Comparison of ENCODE assay signal across 8 cellular contexts in the genomic region with DNA sequence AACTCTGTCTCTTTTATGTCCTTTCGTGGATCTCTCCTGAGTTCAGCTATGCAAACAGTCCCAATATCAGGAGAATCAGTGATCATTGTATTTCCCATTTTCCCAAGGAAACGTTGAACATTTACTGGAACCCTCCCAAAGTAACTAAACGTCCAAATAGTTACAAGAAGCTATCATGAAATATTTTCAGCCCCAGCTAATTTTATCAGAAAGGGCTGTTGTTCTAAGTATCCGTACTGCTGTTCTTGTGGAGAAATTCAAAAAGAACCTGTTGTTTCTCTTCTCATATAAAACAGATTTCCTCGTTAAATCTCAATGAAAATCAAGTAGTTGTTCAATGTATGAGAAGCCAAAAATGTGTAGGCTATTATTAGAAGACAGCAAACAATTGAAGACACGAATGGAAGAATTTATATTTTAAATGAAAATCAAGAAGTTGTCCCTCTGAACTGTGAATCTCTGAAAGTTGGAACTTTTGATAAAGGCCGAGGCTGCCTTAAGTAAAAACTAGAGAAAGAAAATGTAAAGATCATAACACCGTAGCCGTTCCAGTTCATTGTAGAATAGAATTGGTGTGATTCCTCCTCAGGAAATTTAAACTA.
DNase-seq lines count a peak whose midpoint lies in the region; ATAC-seq and TF ChIP-seq lines count a peak whose summit lies in the region.

No MANE protein-coding gene starts in this region.

- ATAC-seq in natural killer cell: no peak
- no peak for ATAC-seq in HG03521 (IDR thresholded peaks at IDR 0.05; ENCODE audit: unreplicated experiment)

- TF ChIP-seq CTCF in AG10803 (conservative IDR thresholded peaks at IDR 0.05; ENCODE audit: low read length) (no peak), coronary artery (IDR thresholded peaks at IDR 0.05) (no peak), natural killer cell (IDR thresholded peaks at IDR 0.05) (no peak)

- no peaks in the 10 kb centered on the region for H3K36me3 ChIP-seq in KOPT-K1 (ENCODE audit: insufficient read depth, low read length)

- DNase-seq in AG10803 (ENCODE audit: low read depth): no peak
- DNase-seq in coronary artery (ENCODE audit: low spot score): no peak
- no peak for DNase-seq in natural killer cell
- DNase-seq in T-helper 9 cell: no peak
- DNase-seq in NCI-H510A treated with DMSO at 0.1 percent for 48 hours (lab: John Stamatoyannopoulos, UW): no peak
- DNase-seq in superior temporal gyrus (ENCODE audit: extremely low spot score): no peak

- H3K4me1 Mint-ChIP-seq in natural killer cell: peaks cover 43 to 47% of the 10 kb centered on the region in 2 donors

- intact Hi-C loops in natural killer cell (cut with micrococcal nuclease): loop anchor here (1.0 to 10.0 kb wide), 5 partner anchors 23 to 1697 kb away; a partner anchor contains a TSS

- peak overlapping the region; percentile 73 for H3K4me3 ChIP-seq in AG10803 (ENCODE audit: low read length)
- H3K4me3 ChIP-seq in coronary artery: peak overlapping the region; percentile 85

- H3K9me3 ChIP-seq in KOPT-K1 (ENCODE audit: insufficient read depth, low read length, poor library complexity, severe bottlenecking): no peaks in the 10 kb centered on the region

- peak overlapping the region; percentile 93 for H3K27ac ChIP-seq in KOPT-K1 (ENCODE audit: low read depth, low read length, poor library complexity, severe bottlenecking)
- peak overlapping the region; percentile 85 to 98 for H3K27ac ChIP-seq in coronary artery

- peak overlapping the region; percentile 98 to 99 for H3K27ac Mint-ChIP-seq in natural killer cell

- H3K27me3 Mint-ChIP-seq in natural killer cell (ENCODE audit: low read depth in 2 of 2): no peaks in the 10 kb centered on the region

- no peaks in the 10 kb centered on the region for H3K36me3 Mint-ChIP-seq in natural killer cell

- H3K4me3 Mint-ChIP-seq in natural killer cell: peak overlapping the region; percentile 96

- H3K9me3 Mint-ChIP-seq in natural killer cell: no peaks in the 10 kb centered on the region
